ENCODE assay signal across 25 cellular contexts in the genomic region with DNA sequence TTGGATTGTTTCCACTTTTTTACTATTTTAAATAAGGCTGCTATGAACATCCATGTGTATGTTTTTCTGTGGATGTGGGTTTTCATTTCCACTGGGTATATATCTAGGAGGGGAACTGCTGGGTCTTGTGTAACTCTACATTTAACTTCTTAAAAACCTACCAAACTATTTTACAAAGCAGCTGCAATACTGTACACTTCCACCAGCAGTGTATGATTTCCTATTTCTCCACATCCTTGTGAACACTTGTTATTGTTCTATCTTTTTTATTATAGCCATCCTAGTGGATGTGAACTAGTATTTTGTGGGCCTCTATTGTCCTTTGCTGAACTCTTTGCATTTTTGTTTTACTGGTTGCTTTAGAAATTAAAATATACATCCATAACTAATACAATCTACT. TPM values are rescaled to one million over a fixed set of nuclear protein-coding genes. Genes with fewer than 3 reads are reported as not detected.
DNase-seq lines count a peak whose midpoint lies in the region; ATAC-seq and TF ChIP-seq lines count a peak whose summit lies in the region.
"Had no signal": no experiment of that assay in that cellular context is flagged by ENCODE, and none has a peak within 500 bp of the region (broad histone marks: within the 10 kb centered on the region; RNA-seq: fewer than 3 reads in every experiment).

No MANE protein-coding gene starts in this region.

- H3K36me3 ChIP-seq in OCI-LY7 (ENCODE audit: insufficient read depth, low read length) (peaks cover 42% of the 10 kb centered on the region), mesendoderm (ENCODE audit: control insufficient read depth, insufficient read depth, low read length) (no peaks in the 10 kb centered on the region), trophoblast cell (ENCODE audit: control insufficient read depth in 1 of 2, insufficient read depth in 2 of 2, low read length in 2 of 2) (no peaks in the 10 kb centered on the region)
- H3K36me3 ChIP-seq: adrenal gland, breast epithelium, colonic mucosa, spleen, tibial nerve had no signal

- H2BK120ac ChIP-seq in mesendoderm (ENCODE audit: low read depth, low read length): no peak overlapping the region
- H2BK120ac ChIP-seq in trophoblast cell (ENCODE audit: insufficient read depth, low read length, poor library complexity): no peak overlapping the region

- H4K5ac ChIP-seq in mesendoderm (ENCODE audit: low read length): no peak overlapping the region

- H4K91ac ChIP-seq in trophoblast cell (ENCODE audit: low read depth, low read length): no peak overlapping the region

- H4K8ac ChIP-seq in mesendoderm (ENCODE audit: low read depth, low read length) (no peak overlapping the region), trophoblast cell (ENCODE audit: low read depth, low read length) (no peak overlapping the region)

- H2AFZ ChIP-seq in OCI-LY7 (ENCODE audit: low read length): no peak overlapping the region
- H2AFZ ChIP-seq in trophoblast cell (ENCODE audit: insufficient read depth, low read length, poor library complexity): no peak overlapping the region

- peak; percentile 20 for ATAC-seq in foreskin keratinocyte

- no peak overlapping the region for H3K9ac ChIP-seq in mesendoderm (ENCODE audit: low read length)
- H3K9ac ChIP-seq in trophoblast cell (ENCODE audit: low read length): no peak overlapping the region

- POLR2A ChIA-PET in OCI-LY7 (lab: Charles Lee): interaction anchor here (0.7 to 1.7 kb wide), 2 partner anchors 10 to 28 kb away, joined by 3 to 8 read pairs; no protein-coding TSS in a partner anchor

- H3K18ac ChIP-seq in mesendoderm (ENCODE audit: low read length): no peak overlapping the region
- H3K18ac ChIP-seq in trophoblast cell (ENCODE audit: low read length): no peak overlapping the region

- intact Hi-C loops in OCI-LY7 (cut with micrococcal nuclease; ENCODE audit: unreplicated experiment): no loop called here

- H3K79me2 ChIP-seq in OCI-LY7 (ENCODE audit: insufficient read depth, low read depth, low read length) (peaks cover 97% of the 10 kb centered on the region), mesendoderm (ENCODE audit: control insufficient read depth, insufficient read depth, low read length) (no peaks in the 10 kb centered on the region), trophoblast cell (ENCODE audit: control insufficient read depth, insufficient read depth, low read length, poor library complexity) (no peaks in the 10 kb centered on the region)

- DNase-seq in NOMO-1 treated with DMSO at 0.1 percent for 48 hours (lab: John Stamatoyannopoulos, UW; ENCODE audit: unreplicated experiment): peak; percentile 51
- no peak for DNase-seq in NOMO-1 treated with dmso at 0.1 percent for 144 hours (lab: John Stamatoyannopoulos, UW; ENCODE audit: unreplicated experiment)
- no peak for DNase-seq in OCI-LY7 (ENCODE audit: low spot score)
- no peak for DNase-seq in foreskin keratinocyte
- no peak for DNase-seq in germinal center (ENCODE audit: low spot score)
- DNase-seq in mesendoderm: no peak
- no peak for DNase-seq in trophoblast cell
- DNase-seq: 8988T; activated CD4-positive, alpha-beta memory T cell treated with anti-CD3 and anti-CD28 coated beads for 36 hours; activated gamma-delta T cell treated with Interleukin-2 at 50 U/mL for 16 hours; activated T-cell treated with anti-CD3 and anti-CD28 coated beads for 4 hours; adrenal gland; Caco-2; colonic mucosa; NCI-H1694 treated with DMSO at 0.1 percent for 48 hours; occipital lobe; retina; spleen; stimulated activated CD4-positive, alpha-beta T cell treated with anti-CD3 and anti-CD28 coated beads, Interleukin-4, amount 100 ng/mL, for 1 hour; T1000 had no signal

- H4K12ac ChIP-seq in trophoblast cell (ENCODE audit: low read depth, low read length): no peak overlapping the region

- H3K4me1 ChIP-seq in OCI-LY7 (ENCODE audit: insufficient read depth, low read length, poor library complexity, severe bottlenecking) (peaks cover 65% of the 10 kb centered on the region), foreskin keratinocyte (peaks cover under 1% of the 10 kb centered on the region), mesendoderm (ENCODE audit: control insufficient read depth, low read depth, low read length) (no peaks in the 10 kb centered on the region), trophoblast cell (ENCODE audit: control insufficient read depth in 1 of 2, insufficient read depth in 2 of 2, low read length in 2 of 2) (peaks cover 0 to 4% of the 10 kb centered on the region in 2 experiments)
- H3K4me1 ChIP-seq: adrenal gland, breast epithelium, colonic mucosa, tibial nerve had no signal

- H3K4ac ChIP-seq in mesendoderm (ENCODE audit: low read depth, low read length) (no peak overlapping the region), trophoblast cell (ENCODE audit: low read depth, low read length) (no peak overlapping the region)

- H3K9me3 ChIP-seq in OCI-LY7 (ENCODE audit: low read length) (peaks cover 17% of the 10 kb centered on the region; the same call in 1 of the 2 replicates), trophoblast cell (ENCODE audit: insufficient read depth, low read depth, low read length) (no peaks in the 10 kb centered on the region)
- H3K9me3 ChIP-seq: adrenal gland, breast epithelium, Caco-2, colonic mucosa, spleen, tibial nerve had no signal

- no peak overlapping the region for H2BK15ac ChIP-seq in mesendoderm (replicated peaks; ENCODE audit: low read depth)

- H3K14ac ChIP-seq in trophoblast cell (ENCODE audit: low read length): no peak overlapping the region

- H3K27ac ChIP-seq in OCI-LY7 (ENCODE audit: low read depth, low read length, poor library complexity, severe bottlenecking) (no peak overlapping the region), foreskin keratinocyte (no peak overlapping the region), mesendoderm (ENCODE audit: low read depth, low read length) (no peak overlapping the region), trophoblast cell (ENCODE audit: low read depth, low read length) (no peak overlapping the region)
- H3K27ac ChIP-seq: adrenal gland, breast epithelium, colonic mucosa, HL-60, SK-N-MC, spleen, tibial nerve had no signal

- no peak overlapping the region for H3K56ac ChIP-seq in mesendoderm (ENCODE audit: low read length)

- no TSS peak for BruUV-seq in OCI-LY7 (replicated peaks; lab: Mats Ljungman, UMichigan)

- H3K4me3 ChIP-seq in OCI-LY7 (ENCODE audit: low read depth, low read length, poor library complexity, severe bottlenecking): no peak overlapping the region
- no peak overlapping the region for H3K4me3 ChIP-seq in mesendoderm (ENCODE audit: low read length)
- no peak overlapping the region for H3K4me3 ChIP-seq in trophoblast cell (ENCODE audit: low read depth, low read length)
- H3K4me3 ChIP-seq: adrenal gland, breast epithelium, colonic mucosa, SK-N-MC, spleen, tibial nerve had no signal

- H2AK5ac ChIP-seq in mesendoderm (ENCODE audit: low read length) (no peak overlapping the region), trophoblast cell (ENCODE audit: low read length) (no peak overlapping the region)

- H2BK5ac ChIP-seq in mesendoderm (ENCODE audit: low read length): no peak overlapping the region
- H2BK5ac ChIP-seq in trophoblast cell (ENCODE audit: low read depth, low read length, poor library complexity): no peak overlapping the region

- no peaks in the 10 kb centered on the region; the same call in 1 of the 2 replicates for H4K20me1 ChIP-seq in OCI-LY7 (ENCODE audit: insufficient read depth, low read length)

- CTCF ChIA-PET in OCI-LY7 (lab: Charles Lee; ENCODE audit: unreplicated experiment): no interaction called here

- H2BK12ac ChIP-seq in trophoblast cell (ENCODE audit: low read length): no peak overlapping the region

- H3K23ac ChIP-seq in mesendoderm (ENCODE audit: low read length) (no peak overlapping the region), trophoblast cell (ENCODE audit: low read length) (no peak overlapping the region)

- H3K79me1 ChIP-seq in mesendoderm (ENCODE audit: low read length) (no peaks in the 10 kb centered on the region), trophoblast cell (ENCODE audit: low read length) (peaks cover 2% of the 10 kb centered on the region)

- no peaks in the 10 kb centered on the region for H3K9me2 ChIP-seq in OCI-LY7 (ENCODE audit: insufficient read depth, low read length)

- peak; percentile 26 for TF ChIP-seq CTCF in GM12873 (IDR thresholded peaks at IDR 0.05; ENCODE audit: insufficient read depth, low read depth, low read length, missing control alignments)
- TF ChIP-seq CTCF in OCI-LY7 (conservative IDR thresholded peaks at IDR 0.05; ENCODE audit: low read length): peak; percentile 61
- peak; percentile 16 for TF ChIP-seq CTCF in foreskin keratinocyte (conservative IDR thresholded peaks at IDR 0.05)

- peak overlapping the region; percentile 21; the same call in 1 of the 2 replicates for H3K4me2 ChIP-seq in OCI-LY7 (ENCODE audit: low read length)
- no peak overlapping the region for H3K4me2 ChIP-seq in mesendoderm (ENCODE audit: low read length)
- no peak overlapping the region for H3K4me2 ChIP-seq in trophoblast cell (ENCODE audit: low read length)

- H3K27me3 ChIP-seq in foreskin keratinocyte: no peaks in the 10 kb centered on the region
- H3K27me3 ChIP-seq in mesendoderm (ENCODE audit: insufficient read depth, low read length, poor library complexity): no peaks in the 10 kb centered on the region
- no peaks in the 10 kb centered on the region for H3K27me3 ChIP-seq in trophoblast cell (ENCODE audit: insufficient read depth, low read length)
- H3K27me3 ChIP-seq: adrenal gland, breast epithelium, colonic mucosa, spleen, tibial nerve had no signal

RNA-seq across cellular contexts. Expression of gene DIPK1A, which starts 33.4 kb away (rescaled TPM):
- total RNA-seq in OCI-LY7 (2014; rRNA removed; shearing (Covaris generic)): 13.0 and 13.5 TPM in 2 replicates
- total RNA-seq in OCI-LY7 (2022): 25.4 and 26.2 TPM in 2 replicates
- total RNA-seq in foreskin keratinocyte: 9.9 and 12.3 TPM in 2 replicates
- 6.1 and 8.3 TPM in 2 replicates for polyA plus RNA-seq in foreskin keratinocyte
- polyA plus RNA-seq in mesendoderm (2013, experiment 1 of 2): 2.6 TPM
- polyA plus RNA-seq in mesendoderm (2013, experiment 2 of 2): 2.8 TPM
- polyA plus RNA-seq in trophoblast cell (2013): 11.7 and 11.8 TPM in 2 replicates
